Comparison of ENCODE assay signal across 8 cellular contexts in the genomic region with DNA sequence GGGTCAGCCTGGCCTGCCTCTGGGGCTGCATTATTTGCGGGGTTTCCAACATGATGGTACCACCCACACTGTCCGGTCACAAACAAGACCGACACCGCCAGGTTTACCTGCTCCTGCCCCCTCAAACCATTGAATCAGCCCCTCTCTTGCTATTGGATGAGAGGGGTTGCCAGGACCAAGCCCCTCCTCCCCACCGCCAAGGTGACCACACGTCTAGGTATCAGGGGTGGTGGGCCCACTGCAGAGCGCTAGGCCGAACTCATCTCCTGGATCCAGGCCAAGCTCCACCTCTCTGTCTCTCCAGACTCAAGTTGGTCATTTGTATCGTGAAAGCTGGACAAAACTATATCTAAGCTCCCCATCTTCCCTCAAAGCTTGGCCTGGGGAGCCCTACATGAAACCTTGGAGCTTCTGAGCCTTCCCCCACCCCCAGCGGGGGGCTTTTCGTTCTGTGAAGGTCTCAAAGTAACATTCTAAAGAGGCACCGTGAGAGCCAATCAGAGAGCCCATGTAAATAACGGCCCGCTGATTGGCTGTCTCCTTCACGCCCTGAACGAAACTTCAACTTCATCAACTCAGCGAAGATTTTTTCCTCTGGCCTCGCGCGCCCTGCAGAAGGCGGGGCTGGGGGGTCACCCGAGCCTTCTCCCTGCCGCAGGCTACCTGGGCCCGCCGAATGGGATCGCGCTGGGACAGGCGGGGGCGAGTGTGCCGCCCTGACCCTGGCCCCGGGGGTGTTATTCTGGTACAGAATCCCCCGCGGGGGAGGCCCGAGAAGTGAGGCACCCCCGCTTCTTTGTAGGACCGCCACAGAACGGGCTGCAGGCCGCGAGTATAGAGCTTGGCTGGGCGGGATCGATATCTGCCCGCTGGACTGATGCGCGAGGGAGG. TPM values are rescaled to one million over a fixed set of nuclear protein-coding genes. Genes with fewer than 3 reads are reported as not detected.
DNase-seq lines count a peak whose midpoint lies in the region; FAIRE-seq and TF ChIP-seq lines count a peak whose summit lies in the region.

No MANE protein-coding gene starts in this region.

- no peaks in the 10 kb centered on the region for H3K9me3 ChIP-seq in mesodermal cell (ENCODE audit: control insufficient read depth, low read length)

- H3K36me3 Mint-ChIP-seq in stimulated activated naive CD8-positive, alpha-beta T cell treated with anti-CD3 and anti-CD28 coated beads, Interleukin-15, Interleukin-2, amounts not matched to agents 100 ng/mL and 50 ng/mL, for 24 hours (ENCODE audit: low read depth), result no peaks in the 10 kb centered on the region

- no peaks in the 10 kb centered on the region for H3K27me3 Mint-ChIP-seq in stimulated activated naive CD8-positive, alpha-beta T cell treated with anti-CD3 and anti-CD28 coated beads, Interleukin-15, Interleukin-2, amounts not matched to agents 100 ng/mL and 50 ng/mL, for 24 hours

- POLR2A ChIA-PET in HEK293T (lab: Yijun Ruan, JAX), result interaction anchor here (1.1 to 1.4 kb wide), 2 partner anchors 49 to 185 kb away, joined by 3 to 4 read pairs; a partner anchor contains a TSS

- H3K4me1 ChIP-seq in mesodermal cell (ENCODE audit: control insufficient read depth, insufficient read depth, low read length, poor library complexity, severe bottlenecking), result peaks cover 42% of the 10 kb centered on the region

- 3 to 4% methylated on average over 38 to 40 of the region's 44 CpGs for WGBS in mesodermal cell (ENCODE audit: insufficient coverage in 2 of 2), 2 experiments

- CTCF ChIA-PET in HEK293T (lab: Yijun Ruan, JAX), result interaction anchor here (0.7 to 0.9 kb wide), 3 partner anchors 94 to 1553 kb away, joined by 3 read pairs; no protein-coding TSS in a partner anchor

- H3K36me3 ChIP-seq in mesodermal cell (ENCODE audit: control insufficient read depth, insufficient read depth, low read length), result no peaks in the 10 kb centered on the region

- peak; percentile 70 for DNase-seq in D721Med (ENCODE audit: insufficient read length, low spot score)
- peak; percentile 86 for DNase-seq in HEK293T (ENCODE audit: extremely low spot score)
- peak; percentile 63 for DNase-seq in NCI-H510A (lab: John Stamatoyannopoulos, UW)
- peak; percentile 70 for DNase-seq in activated CD8-positive, alpha-beta memory T cell treated with anti-CD3 and anti-CD28 coated beads, Interleukin-2, amount 50 U/mL, for 48 hours
- peak; percentile 69 for DNase-seq in epidermal melanocyte (ENCODE audit: insufficient read length, low spot score)
- DNase-seq in NCI-H526 treated with DMSO at 0.1 percent for 48 hours (lab: John Stamatoyannopoulos, UW), result no peak

- peaks cover 50% of the 10 kb centered on the region for H3K4me1 Mint-ChIP-seq in stimulated activated naive CD8-positive, alpha-beta T cell treated with anti-CD3 and anti-CD28 coated beads, Interleukin-15, Interleukin-2, amounts not matched to agents 100 ng/mL and 50 ng/mL, for 24 hours (ENCODE audit: low read depth)

- no peak for TF ChIP-seq CTCF in D721Med (IDR thresholded peaks at IDR 0.05; ENCODE audit: insufficient read depth, missing control alignments)

- FAIRE-seq in D721Med (lab: Jason Lieb, UNC), result no peak

- H3K9me3 Mint-ChIP-seq in stimulated activated naive CD8-positive, alpha-beta T cell treated with anti-CD3 and anti-CD28 coated beads, Interleukin-15, Interleukin-2, amounts not matched to agents 100 ng/mL and 50 ng/mL, for 24 hours, result no peaks in the 10 kb centered on the region

- H3K27ac ChIP-seq in mesodermal cell (ENCODE audit: low read depth, low read length, severe bottlenecking), result peak overlapping the region; percentile 75

- peak overlapping the region; percentile 77 for H3K4me3 Mint-ChIP-seq in stimulated activated naive CD8-positive, alpha-beta T cell treated with anti-CD3 and anti-CD28 coated beads, Interleukin-15, Interleukin-2, amounts not matched to agents 100 ng/mL and 50 ng/mL, for 24 hours

- peak overlapping the region; percentile 31 for H3K4me3 ChIP-seq in mesodermal cell (ENCODE audit: extremely low read depth, insufficient read depth, low read length, poor library complexity, severe bottlenecking)

- H3K27ac Mint-ChIP-seq in stimulated activated naive CD8-positive, alpha-beta T cell treated with anti-CD3 and anti-CD28 coated beads, Interleukin-15, Interleukin-2, amounts not matched to agents 100 ng/mL and 50 ng/mL, for 24 hours, result peak overlapping the region; percentile 32

TF ChIP-seq in HEK293T, 16 proteins besides CTCF, POLR2A, EP300 and RAD21:
- TF ChIP-seq SUZ12 (IDR thresholded peaks at IDR 0.05), result no peak
- no peak for TF ChIP-seq ZNF384 (IDR thresholded peaks at IDR 0.05)
- no peak for TF ChIP-seq ELF4 (IDR thresholded peaks at IDR 0.05)
- TF ChIP-seq SP1 (IDR thresholded peaks at IDR 0.05), result no peak
- TF ChIP-seq FOXM1 (IDR thresholded peaks at IDR 0.05; ENCODE audit: borderline replicate concordance), result no peak; the same call in 1 of the 2 replicates
- no peak for TF ChIP-seq FOXK2 (IDR thresholded peaks at IDR 0.05)
- no peak for TF ChIP-seq BHLHE40 (IDR thresholded peaks at IDR 0.05; ENCODE audit: borderline replicate concordance)
- TF ChIP-seq L3MBTL2 (conservative IDR thresholded peaks at IDR 0.05), result peak; percentile 91
- TF ChIP-seq HDGF (IDR thresholded peaks at IDR 0.05; ENCODE audit: borderline replicate concordance), result no peak
- TF ChIP-seq CTBP1 (IDR thresholded peaks at IDR 0.05; ENCODE audit: borderline replicate concordance), result no peak
- TF ChIP-seq FOXA1 (IDR thresholded peaks at IDR 0.05), result no peak
- TF ChIP-seq LEF1 (IDR thresholded peaks at IDR 0.05; ENCODE audit: borderline replicate concordance), result no peak
- TF ChIP-seq, protein P1, sequence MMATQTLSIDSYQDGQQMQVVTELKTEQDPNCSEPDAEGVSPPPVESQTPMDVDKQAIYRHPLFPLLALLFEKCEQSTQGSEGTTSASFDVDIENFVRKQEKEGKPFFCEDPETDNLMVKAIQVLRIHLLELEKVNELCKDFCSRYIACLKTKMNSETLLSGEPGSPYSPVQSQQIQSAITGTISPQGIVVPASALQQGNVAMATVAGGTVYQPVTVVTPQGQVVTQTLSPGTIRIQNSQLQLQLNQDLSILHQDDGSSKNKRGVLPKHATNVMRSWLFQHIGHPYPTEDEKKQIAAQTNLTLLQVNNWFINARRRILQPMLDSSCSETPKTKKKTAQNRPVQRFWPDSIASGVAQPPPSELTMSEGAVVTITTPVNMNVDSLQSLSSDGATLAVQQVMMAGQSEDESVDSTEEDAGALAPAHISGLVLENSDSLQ (IDR thresholded peaks at IDR 0.05), result peak; percentile 35; the same call in 1 of the 2 replicates
- no peak for TF ChIP-seq ARNT (IDR thresholded peaks at IDR 0.05)
- TF ChIP-seq TARDBP (IDR thresholded peaks at IDR 0.05), result no peak

RNA-seq across cellular contexts. Expression of a gene that starts 49.6 kb away (rescaled TPM):
- 2.1 TPM for polyA plus RNA-seq in mesodermal cell (2013, experiment 1 of 2)
- polyA plus RNA-seq in mesodermal cell (2013, experiment 2 of 2), result 1.3 TPM
